ENCODE assay signal across 8 cellular contexts in genomic region chr6:108592371-108593337, GRCh38. TPM values are rescaled to one million over a fixed set of nuclear protein-coding genes. Genes with fewer than 3 reads are reported as not detected.
DNase-seq lines count a peak whose midpoint lies in the region; ATAC-seq and TF ChIP-seq lines count a peak whose summit lies in the region.

No MANE protein-coding gene starts in this region.

- no peaks in the 10 kb centered on the region for H3K27me3 ChIP-seq in mesenchymal stem cell (ENCODE audit: control insufficient read depth in 1 of 2, insufficient read depth in 1 of 2, low read length in 2 of 2)
- no peaks in the 10 kb centered on the region for H3K27me3 ChIP-seq in suprapubic skin

- no peak for TF ChIP-seq CTCF in astrocyte of the spinal cord (IDR thresholded peaks at IDR 0.05; ENCODE audit: low read depth, low read length)
- no peak for TF ChIP-seq CTCF in suprapubic skin (IDR thresholded peaks at IDR 0.05)

- H3K36me3 ChIP-seq in mesenchymal stem cell (ENCODE audit: control insufficient read depth in 1 of 2, insufficient read depth in 2 of 2, low read depth in 1 of 2, low read length in 2 of 2): no peaks in the 10 kb centered on the region
- no peaks in the 10 kb centered on the region for H3K36me3 ChIP-seq in suprapubic skin

- peak overlapping the region in 1 of 2 experiments; percentile 38 for H2BK12ac ChIP-seq in mesenchymal stem cell (ENCODE audit: low read length in 2 of 2)

- ATAC-seq in GM18861 (IDR thresholded peaks at IDR 0.05; ENCODE audit: unreplicated experiment) (peak; percentile 54), HG03064 (IDR thresholded peaks at IDR 0.05; ENCODE audit: low read depth, unreplicated experiment) (peak; percentile 80)

- H3K4me3 ChIP-seq in astrocyte of the spinal cord (ENCODE audit: low read depth, low read length) (no peak overlapping the region), mesenchymal stem cell (ENCODE audit: insufficient read depth in 1 of 2, low read depth in 1 of 2, low read length in 2 of 2) (peak overlapping the region in 1 of 2 experiments; percentile 35), suprapubic skin (peak overlapping the region; percentile 17)

- no peak overlapping the region for H3K18ac ChIP-seq in mesenchymal stem cell (ENCODE audit: low read depth in 1 of 2, low read length in 2 of 2)

- H2AK5ac ChIP-seq in mesenchymal stem cell (ENCODE audit: low read length, severe bottlenecking): no peak overlapping the region

- TF ChIP-seq EP300 in suprapubic skin (IDR thresholded peaks at IDR 0.05): peak; percentile 25

- no peak overlapping the region for H3K14ac ChIP-seq in mesenchymal stem cell (ENCODE audit: low read length in 2 of 2)

- H3K4ac ChIP-seq in mesenchymal stem cell (ENCODE audit: low read depth in 1 of 2, low read length in 2 of 2): no peak overlapping the region

- no peak overlapping the region for H2BK5ac ChIP-seq in mesenchymal stem cell (ENCODE audit: low read depth, low read length, poor library complexity, severe bottlenecking)

- no peak overlapping the region for H2BK120ac ChIP-seq in mesenchymal stem cell (ENCODE audit: low read depth, low read length)

- H3K9ac ChIP-seq in mesenchymal stem cell (ENCODE audit: low read length): peak overlapping the region; percentile 52

- no peak overlapping the region for H3K4me2 ChIP-seq in mesenchymal stem cell (ENCODE audit: low read length, poor library complexity, severe bottlenecking)

- H2AFZ ChIP-seq in mesenchymal stem cell (ENCODE audit: low read depth, low read length): no peak overlapping the region

- H3K23ac ChIP-seq in mesenchymal stem cell (ENCODE audit: low read length in 2 of 2): no peak overlapping the region

- H3K9me3 ChIP-seq in mesenchymal stem cell (ENCODE audit: control insufficient read depth, low read length): no peaks in the 10 kb centered on the region
- H3K9me3 ChIP-seq in suprapubic skin: no peaks in the 10 kb centered on the region

- in situ Hi-C loops in astrocyte of the spinal cord (cut with HindIII; ENCODE audit: low sequenced_read_pairs): no loop called here

- no peak overlapping the region for H4K8ac ChIP-seq in mesenchymal stem cell (ENCODE audit: low read length)

- H4K91ac ChIP-seq in mesenchymal stem cell (ENCODE audit: low read length): no peak overlapping the region

- WGBS in mesenchymal stem cell: 75% methylated on average over 9 of the region's 10 CpGs
- WGBS in suprapubic skin: 44% methylated on average over 10 of the region's 10 CpGs

- H3K79me1 ChIP-seq in mesenchymal stem cell (replicated peaks; ENCODE audit: low read length, poor library complexity, severe bottlenecking): no peaks in the 10 kb centered on the region

- no peak for TF ChIP-seq POLR2A in suprapubic skin (IDR thresholded peaks at IDR 0.05)

- peak overlapping the region; percentile 3 for H3K27ac ChIP-seq in mesenchymal stem cell (ENCODE audit: low read length, poor library complexity, severe bottlenecking)
- peak overlapping the region; percentile 96 for H3K27ac ChIP-seq in suprapubic skin

- H3K4me1 ChIP-seq in mesenchymal stem cell (ENCODE audit: control insufficient read depth, insufficient read depth, low read depth, low read length) (peaks cover 15% of the 10 kb centered on the region), suprapubic skin (peaks cover 97% of the 10 kb centered on the region)

- no peak overlapping the region for H2BK15ac ChIP-seq in mesenchymal stem cell (ENCODE audit: low read depth, poor library complexity, severe bottlenecking)

- DNase-seq in A172 (ENCODE audit: low spot score): peak; percentile 75
- peak; percentile 88 for DNase-seq in RPMI8226
- DNase-seq in astrocyte of the spinal cord (ENCODE audit: low read depth, low spot score): peak; percentile 87
- peak; percentile 68 for DNase-seq in mesenchymal stem cell
- DNase-seq in suprapubic skin (ENCODE audit: low spot score in 2 of 2): peak in 1 of 2 donors; percentile 79
- no peak for DNase-seq in middle frontal gyrus (ENCODE audit: extremely low spot score, low spot score)

RNA-seq across cellular contexts. Expression of gene FOXO3, which starts 31.9 kb away (rescaled TPM):
- 10.9 and 11.4 TPM in 2 replicates for total RNA-seq in A172 (2014; rRNA removed; shearing (Covaris generic))
- 19.2 TPM for polyA plus RNA-seq in mesenchymal stem cell (2013, experiment 1 of 2)
- 18.8 TPM for polyA plus RNA-seq in mesenchymal stem cell (2013, experiment 2 of 2)
- 100 to 1,000 TPM; 103 to 141 (median 121) TPM for total RNA-seq in suprapubic skin
